In the genomic region with DNA sequence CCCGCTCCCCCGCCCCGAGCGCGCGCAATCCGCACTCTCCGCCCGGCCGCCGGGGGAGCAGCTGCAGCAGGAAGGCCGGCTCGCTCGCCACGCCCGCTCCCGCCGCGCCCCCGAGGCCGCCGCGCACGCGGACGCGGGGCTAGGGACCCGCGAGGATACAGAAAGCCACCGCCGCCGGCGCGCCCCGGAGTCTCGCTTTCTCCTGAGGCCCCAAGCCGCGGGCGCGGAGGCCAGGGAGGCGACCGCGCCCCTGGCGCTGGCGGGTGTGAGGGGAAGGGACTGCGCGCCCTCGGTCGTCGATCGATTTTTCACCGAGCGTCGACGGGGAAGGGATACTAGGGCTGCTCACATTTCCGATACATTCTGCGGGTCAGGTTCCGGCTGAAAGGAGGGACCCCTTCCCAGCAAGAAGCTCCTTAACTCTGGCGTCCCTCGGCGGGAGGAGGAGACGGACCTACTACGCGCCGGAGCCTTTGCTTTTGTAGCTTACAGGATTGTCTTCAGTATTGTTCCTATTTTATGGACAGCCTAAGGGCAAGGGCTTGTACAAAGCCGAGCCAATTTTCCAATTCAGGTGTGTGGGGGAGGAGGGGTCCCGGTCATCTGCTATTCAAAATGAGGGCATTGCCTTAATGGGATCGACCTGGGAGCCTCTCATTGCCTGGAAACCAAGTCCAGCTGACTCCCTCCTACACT, we compare ENCODE assay signal across 8 cellular contexts. TPM values are rescaled to one million over a fixed set of nuclear protein-coding genes. Genes with fewer than 3 reads are reported as not detected.
DNase-seq lines count a peak whose midpoint lies in the region; ATAC-seq and TF ChIP-seq lines count a peak whose summit lies in the region.

No MANE protein-coding gene starts in this region.

- CTCF ChIA-PET in BJ (lab: Yijun Ruan, JAX) = interaction anchor here (0.6 to 5.9 kb wide), 7 partner anchors 9 to 973 kb away, joined by 3 to 50 read pairs (median 5); no protein-coding TSS in a partner anchor

- ATAC-seq in HG03460 (IDR thresholded peaks at IDR 0.05; ENCODE audit: unreplicated experiment) = peak; percentile 50

- H3K36me3 ChIP-seq in BJ (ENCODE audit: control insufficient read depth, insufficient read depth, low read length) = no peaks in the 10 kb centered on the region

- POLR2A ChIA-PET in BJ (lab: Charles Lee) = interaction anchor here (0.6 kb wide), 1 partner anchor 906 kb away, joined by 6 read pairs; no protein-coding TSS in a partner anchor

- peaks cover 5% of the 10 kb centered on the region for H3K36me3 Mint-ChIP-seq in endothelial cell (ENCODE audit: low read depth, unreplicated experiment)
- no peaks in the 10 kb centered on the region for H3K36me3 Mint-ChIP-seq in mesothelial cell of epicardium

- H3K9me3 Mint-ChIP-seq in endothelial cell (ENCODE audit: unreplicated experiment) (no peaks in the 10 kb centered on the region), mesothelial cell of epicardium (no peaks in the 10 kb centered on the region)

- TF ChIP-seq CTCF in BJ (IDR thresholded peaks at IDR 0.05; ENCODE audit: insufficient read depth, low read depth, low read length) = 0 out of 2 replicates have a peak, but pooled peaks have one; percentile 6
- TF ChIP-seq CTCF in endothelial cell (IDR thresholded peaks at IDR 0.05; ENCODE audit: unreplicated experiment) = no peak
- TF ChIP-seq CTCF in mesothelial cell of epicardium (IDR thresholded peaks at IDR 0.05; ENCODE audit: unreplicated experiment) = no peak

- H3K4me3 Mint-ChIP-seq in endothelial cell (ENCODE audit: unreplicated experiment) (peak overlapping the region; percentile 91), mesothelial cell of epicardium (peak overlapping the region; percentile 83)

- H3K27me3 Mint-ChIP-seq in endothelial cell (ENCODE audit: unreplicated experiment) = peaks cover 17% of the 10 kb centered on the region
- no peaks in the 10 kb centered on the region for H3K27me3 Mint-ChIP-seq in mesothelial cell of epicardium (ENCODE audit: low read depth)

- H3K4me1 Mint-ChIP-seq in endothelial cell (ENCODE audit: unreplicated experiment) (peaks cover 53% of the 10 kb centered on the region), mesothelial cell of epicardium (peaks cover 41% of the 10 kb centered on the region)

- peak overlapping the region; percentile 69 for H3K4me3 ChIP-seq in BJ (ENCODE audit: low read depth, low read length)

- DNase-seq in BJ (ENCODE audit: low read depth) = no peak
- DNase-seq in GM19238 (ENCODE audit: insufficient read length, low spot score) = peak; percentile 75
- peak; percentile 24 for DNase-seq in NCI-H82 treated with DMSO at 0.1 percent for 48 hours (lab: John Stamatoyannopoulos, UW; ENCODE audit: unreplicated experiment)
- peak; percentile 32 to 46 (median 42) for DNase-seq in activated CD8-positive, alpha-beta memory T cell treated with anti-CD3 and anti-CD28 coated beads for 48 hours (ENCODE audit: low read depth in 2 of 3, low spot score in 2 of 3)
- peak; percentile 92 for DNase-seq in endothelial cell (ENCODE audit: low spot score)
- DNase-seq in mesothelial cell of epicardium (ENCODE audit: low spot score in 2 of 2, unreplicated experiment in 2 of 2) = peak; percentile 73 to 85
- peak; percentile 43 to 62 for DNase-seq in stimulated activated CD8-positive, alpha-beta memory T cell treated with anti-CD3 and anti-CD28 coated beads, Interleukin-15, amount 100 ng/mL, for 4 hours (ENCODE audit: low read depth in 2 of 2)

- H3K27me3 ChIP-seq in BJ (ENCODE audit: control insufficient read depth, insufficient read depth, low read length) = no peaks in the 10 kb centered on the region

- H3K27ac Mint-ChIP-seq in endothelial cell (ENCODE audit: unreplicated experiment) = peak overlapping the region; percentile 65
- peak overlapping the region; percentile 91 for H3K27ac Mint-ChIP-seq in mesothelial cell of epicardium

RNA-seq across cellular contexts. Expression of gene GAB2, which starts 0.4 kb away (rescaled TPM):
- polyA plus RNA-seq in BJ (2011; rRNA removed) = 8.4 and 12.2 TPM in 2 replicates
- polyA minus RNA-seq in BJ (2011; rRNA and poly(A)+ RNA removed) = 12.1 and 13.9 TPM in 2 replicates
- total RNA-seq in endothelial cell (ENCODE audit: unreplicated experiment) (81.0 TPM), mesothelial cell of epicardium (38.9 to 43.6 TPM (median 39.9 TPM) in 3 replicates)
